ENCODE assay signal across 1 cellular context in genomic region chr5:158677490-158677838, GRCh38.
TF ChIP-seq lines count a peak whose summit lies in the region.

No MANE protein-coding gene starts in this region.

TF ChIP-seq in WTC11, 78 proteins besides CTCF, POLR2A, EP300 and RAD21 (continued from another document):
- TF ChIP-seq, protein P1, sequence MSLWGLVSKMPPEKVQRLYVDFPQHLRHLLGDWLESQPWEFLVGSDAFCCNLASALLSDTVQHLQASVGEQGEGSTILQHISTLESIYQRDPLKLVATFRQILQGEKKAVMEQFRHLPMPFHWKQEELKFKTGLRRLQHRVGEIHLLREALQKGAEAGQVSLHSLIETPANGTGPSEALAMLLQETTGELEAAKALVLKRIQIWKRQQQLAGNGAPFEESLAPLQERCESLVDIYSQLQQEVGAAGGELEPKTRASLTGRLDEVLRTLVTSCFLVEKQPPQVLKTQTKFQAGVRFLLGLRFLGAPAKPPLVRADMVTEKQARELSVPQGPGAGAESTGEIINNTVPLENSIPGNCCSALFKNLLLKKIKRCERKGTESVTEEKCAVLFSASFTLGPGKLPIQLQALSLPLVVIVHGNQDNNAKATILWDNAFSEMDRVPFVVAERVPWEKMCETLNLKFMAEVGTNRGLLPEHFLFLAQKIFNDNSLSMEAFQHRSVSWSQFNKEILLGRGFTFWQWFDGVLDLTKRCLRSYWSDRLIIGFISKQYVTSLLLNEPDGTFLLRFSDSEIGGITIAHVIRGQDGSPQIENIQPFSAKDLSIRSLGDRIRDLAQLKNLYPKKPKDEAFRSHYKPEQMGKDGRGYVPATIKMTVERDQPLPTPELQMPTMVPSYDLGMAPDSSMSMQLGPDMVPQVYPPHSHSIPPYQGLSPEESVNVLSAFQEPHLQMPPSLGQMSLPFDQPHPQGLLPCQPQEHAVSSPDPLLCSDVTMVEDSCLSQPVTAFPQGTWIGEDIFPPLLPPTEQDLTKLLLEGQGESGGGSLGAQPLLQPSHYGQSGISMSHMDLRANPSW (CRISPR knock-in tag; conservative IDR thresholded peaks at IDR 0.05; ENCODE audit: low read depth), result no peak
- TF ChIP-seq SOX15 (CRISPR knock-in tag; IDR thresholded peaks at IDR 0.05) (no peak), ETV6 (CRISPR knock-in tag; IDR thresholded peaks at IDR 0.05) (no peak)
- TF ChIP-seq, protein P2, sequence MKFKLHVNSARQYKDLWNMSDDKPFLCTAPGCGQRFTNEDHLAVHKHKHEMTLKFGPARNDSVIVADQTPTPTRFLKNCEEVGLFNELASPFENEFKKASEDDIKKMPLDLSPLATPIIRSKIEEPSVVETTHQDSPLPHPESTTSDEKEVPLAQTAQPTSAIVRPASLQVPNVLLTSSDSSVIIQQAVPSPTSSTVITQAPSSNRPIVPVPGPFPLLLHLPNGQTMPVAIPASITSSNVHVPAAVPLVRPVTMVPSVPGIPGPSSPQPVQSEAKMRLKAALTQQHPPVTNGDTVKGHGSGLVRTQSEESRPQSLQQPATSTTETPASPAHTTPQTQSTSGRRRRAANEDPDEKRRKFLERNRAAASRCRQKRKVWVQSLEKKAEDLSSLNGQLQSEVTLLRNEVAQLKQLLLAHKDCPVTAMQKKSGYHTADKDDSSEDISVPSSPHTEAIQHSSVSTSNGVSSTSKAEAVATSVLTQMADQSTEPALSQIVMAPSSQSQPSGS (CRISPR knock-in tag; IDR thresholded peaks at IDR 0.05; ENCODE audit: borderline replicate concordance, low read depth), result no peak
